Comparison of ENCODE assay signal across 15 cellular contexts in genomic region chr5:142421158-142421617, GRCh38.
A peak's percentile ranks its signal among the peaks of the same experiment; 100 is the strongest.
DNase-seq lines count a peak whose midpoint lies in the region; ATAC-seq, FAIRE-seq and TF ChIP-seq lines count a peak whose summit lies in the region.
"Had no signal": no experiment of that assay in that cellular context is flagged by ENCODE, and none has a peak within 500 bp of the region (broad histone marks: within the 10 kb centered on the region; RNA-seq: fewer than 3 reads in every experiment).

No MANE protein-coding gene starts in this region.

- TF ChIP-seq CTCF in K562 (IDR thresholded peaks at IDR 0.05 in 2 of 3, conservative IDR thresholded peaks at IDR 0.05 in 1 of 3; ENCODE audit: insufficient read depth in 2 of 3, low read depth in 1 of 3, low read length in 3 of 3) = no peak

- H3K27me3 ChIP-seq in K562 (ENCODE audit: control insufficient read depth in 2 of 2, insufficient read depth in 2 of 2, low read length in 2 of 2) = 0 out of 5 replicates have a peak, but pooled peaks cover 0 to 2% of the 10 kb centered on the region in 2 experiments

- peaks cover 0 to 11% (median 6%) of the 10 kb centered on the region in 3 donors for H3K27me3 Mint-ChIP-seq in naive B cell
- H3K27me3 Mint-ChIP-seq: activated CD4-positive, alpha-beta T cell treated with anti-CD3 and anti-CD28 coated beads for 36 hours had no signal

- H3K4me2 ChIP-seq in K562 (ENCODE audit: insufficient read depth, low read length) = no peak overlapping the region

- TF ChIP-seq EP300 in K562 (IDR thresholded peaks at IDR 0.05; ENCODE audit: low read length) = no peak

- TF ChIP-seq POLR2A in K562 (conservative IDR thresholded peaks at IDR 0.05) = no peak

- no peak for FAIRE-seq in K562 (lab: Jason Lieb, UNC)

- intact Hi-C loops in K562 (cut with micrococcal nuclease) = no loop called here

- H3K36me3 ChIP-seq in K562 (ENCODE audit: control insufficient read depth, insufficient read depth, low read length) = no peaks in the 10 kb centered on the region

- H3K4me1 ChIP-seq in K562 (replicated peaks in 1 of 2; ENCODE audit: control insufficient read depth in 2 of 2, insufficient read depth in 2 of 2, low read length in 2 of 2) = no peaks in the 10 kb centered on the region; a peak in 2 of 5 replicates

- in situ Hi-C loops in K562 (cut with MboI) = no loop called here

- BruUV-seq in K562 (replicated peaks; lab: Mats Ljungman, UMichigan) = no TSS peak

- H3K36me3 Mint-ChIP-seq in naive B cell = peaks cover 0 to 9% of the 10 kb centered on the region in 2 donors

- no peak overlapping the region for H3K9ac ChIP-seq in K562 (ENCODE audit: insufficient read depth in 1 of 2, low read depth in 2 of 2, low read length in 2 of 2)

- no peaks in the 10 kb centered on the region for H4K20me1 ChIP-seq in K562 (replicated peaks; ENCODE audit: control insufficient read depth, insufficient read depth, low read length)

- DNase-seq in NCI-H1105 treated with DMSO at 0.1 percent for 48 hours (lab: John Stamatoyannopoulos, UW) = peak; percentile 15
- no peak for DNase-seq in NCI-H1105 (lab: John Stamatoyannopoulos, UW)
- no peak for DNase-seq in K562 (ENCODE audit: extremely low read depth in 1 of 4, low spot score in 3 of 4)
- no peak for DNase-seq in naive B cell
- no peak for DNase-seq in iPS-NIHi7 (ENCODE audit: extremely low spot score)
- DNase-seq in stimulated activated naive CD4-positive, alpha-beta T cell treated with Interleukin-2 at 50 U/mL for 16 hours (lab: John Stamatoyannopoulos, UW) = no peak
- DNase-seq: 8988T; activated CD4-positive, alpha-beta T cell treated with anti-CD3 and anti-CD28 coated beads for 36 hours; activated T-cell treated with anti-CD3 and anti-CD28 coated beads, Interleukin-2, amount 50 U/mL, for 48 hours; Caco-2; GOT3 had no signal

- H3K9me1 ChIP-seq in K562 (ENCODE audit: control insufficient read depth, insufficient read depth, low read length) = no peaks in the 10 kb centered on the region

- ATAC-seq in HG03460 (IDR thresholded peaks at IDR 0.05; ENCODE audit: unreplicated experiment) (peak; percentile 4), K562 (no peak), naive B cell (ENCODE audit: low read depth in 2 of 2) (no peak), HG03565 (IDR thresholded peaks at IDR 0.05; ENCODE audit: unreplicated experiment) (no peak)
- ATAC-seq: activated CD4-positive, alpha-beta T cell treated with anti-CD3 and anti-CD28 coated beads for 36 hours had no signal

- H3K4me1 Mint-ChIP-seq in naive B cell = peaks cover 34 to 55% (median 46%) of the 10 kb centered on the region in 3 donors

- H3K4me3 ChIP-seq in K562 = no peak overlapping the region
- H3K4me3 ChIP-seq: SK-N-MC had no signal

- POLR2A ChIA-PET in K562 (lab: Yijun Ruan, JAX) = interaction anchor here (0.6 to 1.2 kb wide), 4 partner anchors 8 to 96 kb away, joined by 3 to 4 read pairs (median 3); partner anchors contain the start of gene SPRY4

- H3K9me3 Mint-ChIP-seq in naive B cell = peaks cover 0 to 5% (median 0%) of the 10 kb centered on the region in 7 donors
- H3K9me3 Mint-ChIP-seq: dendritic cell treated with granulocyte-macrophage colony-stimulating factor and Interleukin-4, amounts not matched to agents 40 ng/mL and 50 ng/mL, for 4 days had no signal

- no peaks in the 10 kb centered on the region for H3K9me3 ChIP-seq in K562 (replicated peaks; ENCODE audit: control insufficient read depth, insufficient read depth, low read depth, low read length)
- H3K9me3 ChIP-seq: Caco-2 had no signal

- peak overlapping the region in 5 of 6 donors; percentile 4 to 85 (median 70) for H3K27ac Mint-ChIP-seq in naive B cell
- H3K27ac Mint-ChIP-seq: activated CD4-positive, alpha-beta T cell treated with anti-CD3 and anti-CD28 coated beads for 36 hours; dendritic cell treated with granulocyte-macrophage colony-stimulating factor and Interleukin-4, amounts not matched to agents 40 ng/mL and 50 ng/mL, for 4 days had no signal

- no peak for TF ChIP-seq RAD21 in K562 (CRISPR knock-in tag; conservative IDR thresholded peaks at IDR 0.05 in 1 of 2, IDR thresholded peaks at IDR 0.05 in 1 of 2)

- no peak overlapping the region for H2AFZ ChIP-seq in K562 (ENCODE audit: low read depth, low read length)

- no peak overlapping the region for H3K27ac ChIP-seq in K562 (ENCODE audit: extremely low read depth, low read depth, low read length)
- H3K27ac ChIP-seq: SK-N-MC had no signal

- H3K4me3 Mint-ChIP-seq in naive B cell = peak overlapping the region in 7 of 8 donors; percentile 16 to 77 (median 44)
- H3K4me3 Mint-ChIP-seq: activated CD4-positive, alpha-beta T cell treated with anti-CD3 and anti-CD28 coated beads for 36 hours; dendritic cell treated with granulocyte-macrophage colony-stimulating factor and Interleukin-4, amounts not matched to agents 40 ng/mL and 50 ng/mL, for 4 days had no signal

- CTCF ChIA-PET in K562 (lab: Yijun Ruan, JAX; ENCODE audit: low intra/inter-chr PET ratio) = no interaction called here

- H3K79me2 ChIP-seq in K562 (ENCODE audit: control insufficient read depth, insufficient read depth, low read length) = no peaks in the 10 kb centered on the region

- 9% methylated on average over 5 of the region's 5 CpGs for WGBS in K562 (ENCODE audit: insufficient coverage, low coverage, missing lambda C conversion rate)

TF ChIP-seq in K562, 482 proteins besides CTCF, POLR2A, EP300 and RAD21 (continues in another document):
- TF ChIP-seq KDM4B (IDR thresholded peaks at IDR 0.05; ENCODE audit: borderline replicate concordance in 2 of 2, low read depth in 1 of 2) (no peak), ARID1B (IDR thresholded peaks at IDR 0.05) (peak; percentile 32; the same call in 1 of the 2 replicates), FOXP4 (CRISPR knock-in tag; IDR thresholded peaks at IDR 0.05; ENCODE audit: borderline replicate concordance) (no peak), CTBP1 (IDR thresholded peaks at IDR 0.05; ENCODE audit: borderline replicate concordance) (peak; percentile 33; the same call in 1 of the 2 replicates), ZNF584 (CRISPR knock-in tag; IDR thresholded peaks at IDR 0.05; ENCODE audit: low read depth) (no peak), SRSF9 (IDR thresholded peaks at IDR 0.05; ENCODE audit: borderline replicate concordance, low read depth, low read length) (no peak), RCOR1 (IDR thresholded peaks at IDR 0.05; ENCODE audit: borderline replicate concordance in 1 of 2, low read depth in 2 of 2, low read length in 2 of 2) (0 out of 4 replicates have a peak, but pooled peaks of 1 of the 2 experiments have one; percentile 35), NCOR1 (IDR thresholded peaks at IDR 0.05) (no peak), CBFA2T2 (conservative IDR thresholded peaks at IDR 0.05) (no peak)
- TF ChIP-seq, protein P1, sequence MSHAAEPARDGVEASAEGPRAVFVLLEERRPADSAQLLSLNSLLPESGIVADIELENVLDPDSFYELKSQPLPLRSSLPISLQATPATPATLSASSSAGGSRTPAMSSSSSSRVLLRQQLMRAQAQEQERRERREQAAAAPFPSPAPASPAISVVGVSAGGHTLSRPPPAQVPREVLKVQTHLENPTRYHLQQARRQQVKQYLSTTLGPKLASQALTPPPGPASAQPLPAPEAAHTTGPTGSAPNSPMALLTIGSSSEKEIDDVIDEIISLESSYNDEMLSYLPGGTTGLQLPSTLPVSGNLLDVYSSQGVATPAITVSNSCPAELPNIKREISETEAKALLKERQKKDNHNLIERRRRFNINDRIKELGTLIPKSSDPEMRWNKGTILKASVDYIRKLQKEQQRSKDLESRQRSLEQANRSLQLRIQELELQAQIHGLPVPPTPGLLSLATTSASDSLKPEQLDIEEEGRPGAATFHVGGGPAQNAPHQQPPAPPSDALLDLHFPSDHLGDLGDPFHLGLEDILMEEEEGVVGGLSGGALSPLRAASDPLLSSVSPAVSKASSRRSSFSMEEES (CRISPR knock-in tag; IDR thresholded peaks at IDR 0.05) = no peak
- TF ChIP-seq, protein P2, sequence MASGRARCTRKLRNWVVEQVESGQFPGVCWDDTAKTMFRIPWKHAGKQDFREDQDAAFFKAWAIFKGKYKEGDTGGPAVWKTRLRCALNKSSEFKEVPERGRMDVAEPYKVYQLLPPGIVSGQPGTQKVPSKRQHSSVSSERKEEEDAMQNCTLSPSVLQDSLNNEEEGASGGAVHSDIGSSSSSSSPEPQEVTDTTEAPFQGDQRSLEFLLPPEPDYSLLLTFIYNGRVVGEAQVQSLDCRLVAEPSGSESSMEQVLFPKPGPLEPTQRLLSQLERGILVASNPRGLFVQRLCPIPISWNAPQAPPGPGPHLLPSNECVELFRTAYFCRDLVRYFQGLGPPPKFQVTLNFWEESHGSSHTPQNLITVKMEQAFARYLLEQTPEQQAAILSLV (tag; IDR thresholded peaks at IDR 0.05) = no peak
